In the genomic region with DNA sequence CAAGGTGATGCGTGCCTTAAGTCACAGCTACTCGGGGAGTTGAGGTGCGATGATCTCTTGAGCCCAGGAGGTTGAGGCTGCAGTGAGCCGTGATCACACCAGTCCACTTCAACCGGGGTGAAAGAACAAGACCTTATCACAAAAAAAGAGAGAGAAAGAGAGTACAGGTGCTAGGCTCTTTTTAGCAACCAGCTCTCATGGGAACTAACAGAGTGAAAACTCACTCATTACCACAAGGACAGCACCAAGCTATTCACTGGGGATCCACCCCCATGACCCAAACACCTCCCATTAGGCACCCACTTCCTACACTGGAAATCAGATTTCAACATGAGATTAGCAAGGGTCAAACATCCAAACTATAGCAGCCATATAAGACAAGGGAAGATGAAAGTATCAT, we compare ENCODE assay signal across 16 cellular contexts.
A peak's percentile ranks its signal among the peaks of the same experiment; 100 is the strongest.
DNase-seq lines count a peak whose midpoint lies in the region; ATAC-seq and TF ChIP-seq lines count a peak whose summit lies in the region.
"Had no signal": no experiment of that assay in that cellular context is flagged by ENCODE, and none has a peak within 500 bp of the region (broad histone marks: within the 10 kb centered on the region; RNA-seq: fewer than 3 reads in every experiment).

No MANE protein-coding gene starts in this region.

- no peak overlapping the region for H3K27ac ChIP-seq in effector memory CD4-positive, alpha-beta T cell (ENCODE audit: insufficient read depth, low read length, poor library complexity, severe bottlenecking)
- H3K27ac ChIP-seq: A549, KMS-11, left ventricle myocardium inferior, skin epidermis, tibial artery had no signal

- no peaks in the 10 kb centered on the region for H3K9me3 ChIP-seq in effector memory CD4-positive, alpha-beta T cell (ENCODE audit: control insufficient read depth, low read length)
- H3K9me3 ChIP-seq: A549, tibial artery had no signal

- H3K4me1 ChIP-seq in effector memory CD4-positive, alpha-beta T cell (ENCODE audit: control insufficient read depth, insufficient read depth, low read length, poor library complexity, severe bottlenecking) = no peaks in the 10 kb centered on the region
- H3K4me1 ChIP-seq: A549, left ventricle myocardium inferior, tibial artery had no signal

- ATAC-seq in GM19328 (IDR thresholded peaks at IDR 0.05; ENCODE audit: unreplicated experiment) (peak; percentile 71), HG02588 (IDR thresholded peaks at IDR 0.05; ENCODE audit: unreplicated experiment) (peak; percentile 71), HG03159 (IDR thresholded peaks at IDR 0.05; ENCODE audit: unreplicated experiment) (peak; percentile 76)
- ATAC-seq: A549; activated CD4-positive, alpha-beta T cell treated with anti-CD3 and anti-CD28 coated beads for 36 hours had no signal

- DNase-seq in GM12864 (ENCODE audit: low read depth) (peak; percentile 46), GDM1 (lab: John Stamatoyannopoulos, UW) (no peak)
- no peak for DNase-seq in activated effector memory CD4-positive, alpha-beta T cell treated with anti-CD3 and anti-CD28 coated beads, Interleukin-2, amount 50 U/mL, for 16 hours
- no peak for DNase-seq in stimulated activated CD4-positive, alpha-beta T cell treated with anti-CD3 and anti-CD28 coated beads, Interleukin-4, amount 100 ng/mL, for 24 hours
- DNase-seq in effector memory CD4-positive, alpha-beta T cell = no peak
- DNase-seq: activated CD4-positive, alpha-beta T cell treated with anti-CD3 and anti-CD28 coated beads for 36 hours; endodermal cell; left ventricle myocardium inferior; NCI-H2081 treated with DMSO at 0.1 percent for 48 hours; tibial artery had no signal

- TF ChIP-seq CTCF in GM12864 (IDR thresholded peaks at IDR 0.05; ENCODE audit: low read depth, low read length, missing control alignments) = no peak

- H3K36me3 ChIP-seq in effector memory CD4-positive, alpha-beta T cell (ENCODE audit: control insufficient read depth, insufficient read depth, low read length) = no peaks in the 10 kb centered on the region
- H3K36me3 ChIP-seq: left ventricle myocardium inferior, tibial artery had no signal

- H3K27me3 ChIP-seq in effector memory CD4-positive, alpha-beta T cell (replicated peaks; ENCODE audit: control insufficient read depth, insufficient read depth, low read length, poor library complexity, severe bottlenecking) = no peaks in the 10 kb centered on the region

- H3K4me3 ChIP-seq in GM12864 (ENCODE audit: low read depth, low read length) = no peak overlapping the region
- no peak overlapping the region for H3K4me3 ChIP-seq in effector memory CD4-positive, alpha-beta T cell (ENCODE audit: insufficient read depth, low read depth, low read length, poor library complexity, severe bottlenecking)
- H3K4me3 ChIP-seq: A549, left ventricle myocardium inferior, skin epidermis, tibial artery had no signal
